Comparison of ENCODE assay signal across 12 cellular contexts in the genomic region with DNA sequence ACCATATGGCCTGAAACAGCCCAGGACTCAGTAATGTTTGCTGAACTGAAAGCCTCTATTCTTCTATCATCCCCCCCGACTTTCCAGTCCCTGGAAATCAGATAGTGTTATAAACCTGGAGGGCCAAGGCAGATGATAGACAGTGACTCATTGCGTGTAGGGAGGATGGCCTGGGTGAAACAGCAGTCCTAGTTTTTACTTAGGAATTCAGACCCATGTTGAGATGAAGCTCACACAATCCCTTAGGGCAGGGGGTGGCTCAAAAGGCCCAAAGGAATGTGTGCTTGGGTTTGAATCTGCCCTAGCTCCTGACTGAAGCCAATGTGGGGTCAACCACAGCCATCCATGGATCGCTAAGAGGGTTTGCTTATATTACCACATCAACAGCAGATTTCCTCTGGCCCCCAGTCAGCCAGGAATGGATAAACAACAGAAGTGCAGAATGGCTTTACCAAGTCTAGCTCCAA. TPM values are rescaled to one million over a fixed set of nuclear protein-coding genes. Genes with fewer than 3 reads are reported as not detected.
A peak's percentile ranks its signal among the peaks of the same experiment; 100 is the strongest.
DNase-seq lines count a peak whose midpoint lies in the region; ATAC-seq, FAIRE-seq and TF ChIP-seq lines count a peak whose summit lies in the region.
"Had no signal": no experiment of that assay in that cellular context is flagged by ENCODE, and none has a peak within 500 bp of the region (broad histone marks: within the 10 kb centered on the region; RNA-seq: fewer than 3 reads in every experiment).

No MANE protein-coding gene starts in this region.

- no peaks in the 10 kb centered on the region for H3K79me2 ChIP-seq in K562 (ENCODE audit: control insufficient read depth, insufficient read depth, low read length)

- BruUV-seq in IMR-90 (replicated peaks; lab: Mats Ljungman, UMichigan) (no TSS peak), K562 (replicated peaks; lab: Mats Ljungman, UMichigan) (no TSS peak)

- DNase-seq in BE2C (peak; percentile 55), IMR-90 (peak; percentile 100), K562 (ENCODE audit: extremely low read depth in 1 of 4, low spot score in 3 of 4) (peak; percentile 62 to 83 (median 74)), mesenchymal stem cell (peak; percentile 98), sigmoid colon (no peak), GF-D8 (lab: John Stamatoyannopoulos, UW) (no peak)
- DNase-seq in activated CD4-positive, alpha-beta T cell treated with anti-CD3 and anti-CD28 coated beads for 4 hours: no peak
- DNase-seq: activated naive CD8-positive, alpha-beta T cell treated with anti-CD3 and anti-CD28 coated beads, Interleukin-2, amount 10 ng/mL, durations not matched to agents 7 days and 5 days; left cardiac atrium; posterior cingulate gyrus had no signal

- no CpG with 5 or more reads among the region's 3 CpGs for WGBS in IMR-90 (ENCODE audit: extremely low coverage in 2 of 2, insufficient read length in 1 of 2), 2 experiments
- 0% methylated on average over 3 of the region's 3 CpGs for WGBS in K562 (ENCODE audit: insufficient coverage, low coverage, missing lambda C conversion rate)
- WGBS in mesenchymal stem cell: 0% methylated on average over 3 of the region's 3 CpGs
- 84 to 85% methylated on average over 3 of the region's 3 CpGs for WGBS in sigmoid colon, 2 donors

- peak overlapping the region; percentile 98 for H2BK120ac ChIP-seq in IMR-90 (ENCODE audit: low read depth, low read length)
- H2BK120ac ChIP-seq in mesenchymal stem cell (ENCODE audit: low read depth, low read length): peak overlapping the region; percentile 11

- H3K9ac ChIP-seq in IMR-90 (ENCODE audit: low read depth, low read length) (peak overlapping the region; percentile 17), K562 (ENCODE audit: insufficient read depth in 1 of 2, low read depth in 2 of 2, low read length in 2 of 2) (peak overlapping the region; percentile 6 to 44; a peak in 3 of 4 replicates), mesenchymal stem cell (ENCODE audit: low read length) (no peak overlapping the region)

- TF ChIP-seq POLR2A in IMR-90 (IDR thresholded peaks at IDR 0.05; ENCODE audit: low read depth, low read length) (no peak), K562 (conservative IDR thresholded peaks at IDR 0.05) (no peak), sigmoid colon (IDR thresholded peaks at IDR 0.05) (no peak)

- H3K9me3 ChIP-seq in BE2C (no peaks in the 10 kb centered on the region), IMR-90 (ENCODE audit: control insufficient read depth, insufficient read depth, low read length) (no peaks in the 10 kb centered on the region), K562 (replicated peaks; ENCODE audit: control insufficient read depth, insufficient read depth, low read depth, low read length) (no peaks in the 10 kb centered on the region), mesenchymal stem cell (ENCODE audit: control insufficient read depth, low read length) (no peaks in the 10 kb centered on the region), sigmoid colon (no peaks in the 10 kb centered on the region)

- CTCF ChIA-PET in IMR-90 (lab: Yijun Ruan, JAX) (interaction anchor here (0.9 kb wide), 1 partner anchor 19 kb away, joined by 3 read pairs; no protein-coding TSS in a partner anchor), K562 (lab: Yijun Ruan, JAX; ENCODE audit: low intra/inter-chr PET ratio) (no interaction called here)

- peak overlapping the region; percentile 81 for H4K5ac ChIP-seq in IMR-90 (ENCODE audit: low read depth, low read length)

- peak overlapping the region; percentile 95 for H4K91ac ChIP-seq in IMR-90 (ENCODE audit: insufficient read depth, low read depth, low read length)
- H4K91ac ChIP-seq in mesenchymal stem cell (ENCODE audit: low read length): peak overlapping the region; percentile 30

- intact Hi-C loops in IMR-90 (cut with micrococcal nuclease) (loop anchor here (2.0 kb wide), 1 partner anchor 26 kb away; no protein-coding TSS in a partner anchor), K562 (cut with micrococcal nuclease) (no loop called here), sigmoid colon (cut with DNase I) (no loop called here)

- peak; percentile 93 for FAIRE-seq in K562 (lab: Jason Lieb, UNC)

- H3K23ac ChIP-seq in IMR-90 (ENCODE audit: low read depth, low read length) (peak overlapping the region; percentile 80), mesenchymal stem cell (ENCODE audit: low read length in 2 of 2) (no peak overlapping the region)

- H2BK15ac ChIP-seq in IMR-90 (ENCODE audit: low read depth, low read length) (peak overlapping the region; percentile 91; the same call in 2 of the 3 replicates), mesenchymal stem cell (ENCODE audit: low read depth, poor library complexity, severe bottlenecking) (no peak overlapping the region)

- H3K14ac ChIP-seq in IMR-90 (replicated peaks; ENCODE audit: low read depth, low read length) (peak overlapping the region; percentile 87), mesenchymal stem cell (ENCODE audit: low read length in 2 of 2) (no peak overlapping the region)

- H4K20me1 ChIP-seq in IMR-90 (ENCODE audit: insufficient read depth, low read length) (no peaks in the 10 kb centered on the region), K562 (replicated peaks; ENCODE audit: control insufficient read depth, insufficient read depth, low read length) (no peaks in the 10 kb centered on the region)

- peak overlapping the region; percentile 89 for H3K27ac ChIP-seq in IMR-90 (ENCODE audit: insufficient read depth, low read length)
- peak overlapping the region; percentile 60; the same call in 2 of the 3 replicates for H3K27ac ChIP-seq in K562 (ENCODE audit: extremely low read depth, low read depth, low read length)
- H3K27ac ChIP-seq in mesenchymal stem cell (ENCODE audit: low read length, poor library complexity, severe bottlenecking): peak overlapping the region; percentile 97
- no peak overlapping the region for H3K27ac ChIP-seq in sigmoid colon

- H3K4me2 ChIP-seq in IMR-90 (ENCODE audit: low read depth, low read length) (peak overlapping the region; percentile 71), K562 (ENCODE audit: insufficient read depth, low read length) (peak overlapping the region; percentile 67), mesenchymal stem cell (ENCODE audit: low read length, poor library complexity, severe bottlenecking) (peak overlapping the region; percentile 14)

- H3K9me1 ChIP-seq in IMR-90 (ENCODE audit: insufficient read depth, low read length): peaks cover 20% of the 10 kb centered on the region
- H3K9me1 ChIP-seq in K562 (ENCODE audit: control insufficient read depth, insufficient read depth, low read length): no peaks in the 10 kb centered on the region

- peak; percentile 72 for TF ChIP-seq EP300 in K562 (IDR thresholded peaks at IDR 0.05; ENCODE audit: low read length)
- TF ChIP-seq EP300 in sigmoid colon (IDR thresholded peaks at IDR 0.05): no peak

- peak overlapping the region; percentile 67 for H2AFZ ChIP-seq in IMR-90 (replicated peaks; ENCODE audit: low read length, poor library complexity)
- peak overlapping the region; percentile 82 for H2AFZ ChIP-seq in K562 (ENCODE audit: low read depth, low read length)
- H2AFZ ChIP-seq in mesenchymal stem cell (ENCODE audit: low read depth, low read length): no peak overlapping the region

- TF ChIP-seq RAD21 in IMR-90 (IDR thresholded peaks at IDR 0.05; ENCODE audit: low read length): peak; percentile 30
- no peak; a peak in 1 of 4 replicates for TF ChIP-seq RAD21 in K562 (CRISPR knock-in tag; conservative IDR thresholded peaks at IDR 0.05 in 1 of 2, IDR thresholded peaks at IDR 0.05 in 1 of 2)

- H2BK12ac ChIP-seq in mesenchymal stem cell (ENCODE audit: low read length in 2 of 2): peak overlapping the region; percentile 84 to 98

- peak overlapping the region; percentile 98 for H2BK20ac ChIP-seq in IMR-90 (ENCODE audit: low read depth, low read length)

- H3K4me3 ChIP-seq in BE2C (ENCODE audit: low read depth, low read length) (no peak overlapping the region), IMR-90 (ENCODE audit: insufficient read depth, low read depth, low read length) (no peak overlapping the region), K562 (no peak overlapping the region), mesenchymal stem cell (ENCODE audit: insufficient read depth in 1 of 2, low read depth in 1 of 2, low read length in 2 of 2) (no peak overlapping the region), sigmoid colon (no peak overlapping the region)

- peak overlapping the region; percentile 94 for H3K18ac ChIP-seq in IMR-90 (ENCODE audit: low read depth, low read length)
- peak overlapping the region; percentile 79 to 96 for H3K18ac ChIP-seq in mesenchymal stem cell (ENCODE audit: low read depth in 1 of 2, low read length in 2 of 2)

- H4K8ac ChIP-seq in IMR-90 (ENCODE audit: low read depth in 2 of 2, low read length in 2 of 2): peak overlapping the region in 1 of 2 experiments; percentile 91; a peak in 2 of 4 replicates
- H4K8ac ChIP-seq in mesenchymal stem cell (ENCODE audit: low read length): peak overlapping the region; percentile 47

- H2BK5ac ChIP-seq in IMR-90 (ENCODE audit: low read depth, low read length, poor library complexity, severe bottlenecking): peak overlapping the region; percentile 97
- H2BK5ac ChIP-seq in mesenchymal stem cell (ENCODE audit: low read depth, low read length, poor library complexity, severe bottlenecking): peak overlapping the region; percentile 96

- in situ Hi-C loops in IMR-90 (cut with MboI; ENCODE audit: low sequenced_read_pairs) (no loop called here), K562 (cut with MboI) (no loop called here)

- H3K79me1 ChIP-seq in IMR-90 (ENCODE audit: low read depth in 1 of 2, low read length in 2 of 2) (peaks cover 5 to 33% of the 10 kb centered on the region in 2 experiments; a peak in 2 of 4 replicates), mesenchymal stem cell (replicated peaks; ENCODE audit: low read length, poor library complexity, severe bottlenecking) (peaks cover 2% of the 10 kb centered on the region)

- POLR2A ChIA-PET in IMR-90 (lab: Charles Lee; ENCODE audit: unreplicated experiment): interaction anchor here (0.5 to 0.8 kb wide), 6 partner anchors 24 to 255 kb away, joined by 3 to 8 read pairs (median 4); no protein-coding TSS in a partner anchor
- POLR2A ChIA-PET in K562 (lab: Yijun Ruan, JAX): interaction anchor here (1.1 kb wide), 1 partner anchor 11 kb away, joined by 3 read pairs; no protein-coding TSS in a partner anchor

- H3K4ac ChIP-seq in IMR-90 (ENCODE audit: low read depth, low read length) (peak overlapping the region; percentile 98), mesenchymal stem cell (ENCODE audit: low read depth in 1 of 2, low read length in 2 of 2) (peak overlapping the region in 1 of 2 experiments; percentile 78)

- no peaks in the 10 kb centered on the region for H3K36me3 ChIP-seq in BE2C
- H3K36me3 ChIP-seq in IMR-90 (ENCODE audit: control insufficient read depth, insufficient read depth, low read length): no peaks in the 10 kb centered on the region
- H3K36me3 ChIP-seq in K562 (ENCODE audit: control insufficient read depth, insufficient read depth, low read length): no peaks in the 10 kb centered on the region
- no peaks in the 10 kb centered on the region for H3K36me3 ChIP-seq in mesenchymal stem cell (ENCODE audit: control insufficient read depth in 1 of 2, insufficient read depth in 2 of 2, low read depth in 1 of 2, low read length in 2 of 2)
- H3K36me3 ChIP-seq in sigmoid colon: no peaks in the 10 kb centered on the region

- ATAC-seq in IMR-90 (ENCODE audit: low read depth): peak; percentile 98
- peak; percentile 87 for ATAC-seq in K562
- no peak for ATAC-seq in HG03342 (IDR thresholded peaks at IDR 0.05; ENCODE audit: unreplicated experiment)

- H3K4me1 ChIP-seq in BE2C (peaks cover 41% of the 10 kb centered on the region), IMR-90 (ENCODE audit: control insufficient read depth, insufficient read depth, low read length) (peaks cover 22% of the 10 kb centered on the region), K562 (replicated peaks in 1 of 2; ENCODE audit: control insufficient read depth in 2 of 2, insufficient read depth in 2 of 2, low read length in 2 of 2) (peaks cover 8 to 23% of the 10 kb centered on the region in 2 experiments), mesenchymal stem cell (ENCODE audit: control insufficient read depth, insufficient read depth, low read depth, low read length) (peaks cover 12% of the 10 kb centered on the region), sigmoid colon (peaks cover 0 to 5% (median under 1%) of the 10 kb centered on the region in 4 donors)

- H3K27me3 ChIP-seq in BE2C (no peaks in the 10 kb centered on the region), IMR-90 (ENCODE audit: control insufficient read depth, insufficient read depth, low read length) (no peaks in the 10 kb centered on the region), K562 (ENCODE audit: control insufficient read depth in 2 of 2, insufficient read depth in 2 of 2, low read length in 2 of 2) (no peaks in the 10 kb centered on the region), mesenchymal stem cell (ENCODE audit: control insufficient read depth in 1 of 2, insufficient read depth in 1 of 2, low read length in 2 of 2) (no peaks in the 10 kb centered on the region), sigmoid colon (no peaks in the 10 kb centered on the region)

- H3K56ac ChIP-seq in IMR-90 (ENCODE audit: extremely low read depth, insufficient read depth, low read length): peak overlapping the region; percentile 68

- dilution Hi-C loops in IMR-90 (cut with HindIII; ENCODE audit: low sequenced_read_pairs, unreplicated experiment): no loop called here

- TF ChIP-seq CTCF in BE2C (IDR thresholded peaks at IDR 0.05; ENCODE audit: low read depth, low read length) (no peak), IMR-90 (conservative IDR thresholded peaks at IDR 0.05; ENCODE audit: low read depth, low read length) (no peak), K562 (IDR thresholded peaks at IDR 0.05 in 2 of 3, conservative IDR thresholded peaks at IDR 0.05 in 1 of 3; ENCODE audit: insufficient read depth in 2 of 3, low read depth in 1 of 3, low read length in 3 of 3) (no peak), sigmoid colon (IDR thresholded peaks at IDR 0.05) (no peak)

- peak overlapping the region; percentile 62 for H2AK9ac ChIP-seq in IMR-90 (replicated peaks; ENCODE audit: low read depth, low read length, poor library complexity)

- H2AK5ac ChIP-seq in IMR-90 (ENCODE audit: low read depth, low read length) (peak overlapping the region; percentile 98), mesenchymal stem cell (ENCODE audit: low read length, severe bottlenecking) (peak overlapping the region; percentile 13)

RNA-seq across cellular contexts. Expression of gene CALM2, which starts 22.7 kb away (rescaled TPM):
- polyA plus RNA-seq in BE2C (2012; ENCODE audit: insufficient read depth, insufficient read length, low read depth): 2,068 TPM
- total RNA-seq in IMR-90 (2012; rRNA removed) (290 and 1,344 TPM in 2 replicates), K562 (2014; rRNA removed) (304 and 331 TPM in 2 replicates), K562 (2014; rRNA removed; fragmentation: Illumina TruSeq; extraction: Trizol) (656 and 729 TPM in 2 replicates), K562 (2015; rRNA removed; fragmentation: Illumina TruSeq; extraction: Trizol) (436 and 447 TPM in 2 replicates), K562 (2021) (357 and 363 TPM in 2 replicates), sigmoid colon (100 to 1,000 TPM; 594 to 993 (median 701) TPM)
- polyA plus RNA-seq in IMR-90 (2012; rRNA removed) (774 and 970 TPM in 2 replicates), K562 (2011; rRNA removed) (225 and 326 TPM in 2 replicates), K562 (2014; fragmentation: Illumina TruSeq; extraction: Trizol) (457 and 479 TPM in 2 replicates), K562 (2014; fragmentation: Nextera tagmentation; extraction: Ambion mirVana) (1,000 to 10,000 TPM; 1,257 to 1,855 TPM), K562 (2014; rRNA removed) (316 and 329 TPM in 2 replicates), sigmoid colon (1,000 to 10,000 TPM in 2 of 3 donors, 100 to 1,000 TPM in 1; 660 to 1,449 (median 1,432) TPM)
- 56.0 and 99.9 TPM in 2 replicates for polyA plus RNA-seq in IMR-90 (2012; cell fraction: cytosol; rRNA removed)
- polyA plus RNA-seq in IMR-90 (2012; cell fraction: nucleus; rRNA removed; ENCODE audit: low replicate concordance): 20.2 and 214 TPM in 2 replicates
- total RNA-seq in K562 (2011; cell fraction: chromatin; rRNA removed; ENCODE audit: low replicate concordance): 47.4 and 171 TPM in 2 replicates
- 27.7 and 36.5 TPM in 2 replicates for total RNA-seq in K562 (2011; cell fraction: nucleolus; rRNA removed)
- total RNA-seq in K562 (2011; cell fraction: nucleoplasm; rRNA removed): 119 and 209 TPM in 2 replicates
- 55.4 and 201 TPM in 2 replicates for polyA plus RNA-seq in K562 (2011; cell fraction: cytosol; rRNA removed)
- polyA plus RNA-seq in K562 (2011; cell fraction: nucleus; rRNA removed): 55.4 and 96.4 TPM in 2 replicates
- polyA plus RNA-seq in K562 (2012): 409 and 511 TPM in 2 replicates
- polyA minus RNA-seq in K562 (2011; rRNA and poly(A)+ RNA removed): 319 and 344 TPM in 2 replicates
- 93.9 and 115 TPM in 2 replicates for polyA minus RNA-seq in K562 (2011; cell fraction: cytosol; rRNA and poly(A)+ RNA removed)
- 54.7 and 100 TPM in 2 replicates for polyA minus RNA-seq in K562 (2011; cell fraction: nucleus; rRNA and poly(A)+ RNA removed)
- 708 TPM for polyA plus RNA-seq in mesenchymal stem cell (2013, experiment 1 of 2)
- polyA plus RNA-seq in mesenchymal stem cell (2013, experiment 2 of 2): 761 TPM

RNA-seq across cellular contexts. Expression of gene STPG4, which starts 43.9 kb away (rescaled TPM):
- not detected for polyA plus RNA-seq in BE2C (2012; ENCODE audit: insufficient read depth, insufficient read length, low read depth)
- total RNA-seq in IMR-90 (2012; rRNA removed): 0.18 and 0.28 TPM in 2 replicates
- polyA plus RNA-seq in IMR-90 (2012; rRNA removed): 0.06 and 0.12 TPM in 2 replicates
- polyA plus RNA-seq in IMR-90 (2012; cell fraction: cytosol; rRNA removed): not detected in 2 replicates
- polyA plus RNA-seq in IMR-90 (2012; cell fraction: nucleus; rRNA removed; ENCODE audit: low replicate concordance): 0.18 and 0.49 TPM in 2 replicates
- 0.51 and 0.72 TPM in 2 replicates for total RNA-seq in K562 (2011; cell fraction: chromatin; rRNA removed; ENCODE audit: low replicate concordance)
- 0.79 TPM in 1 of 2 replicates, not detected in the other for total RNA-seq in K562 (2011; cell fraction: nucleolus; rRNA removed)
- total RNA-seq in K562 (2011; cell fraction: nucleoplasm; rRNA removed): not detected in 2 replicates
- 0.68 TPM in 1 of 2 replicates, not detected in the other for total RNA-seq in K562 (2014; rRNA removed)
- total RNA-seq in K562 (2014; rRNA removed; fragmentation: Illumina TruSeq; extraction: Trizol): 0.22 and 0.38 TPM in 2 replicates
- total RNA-seq in K562 (2015; rRNA removed; fragmentation: Illumina TruSeq; extraction: Trizol): not detected in 2 replicates
- not detected in 2 replicates for total RNA-seq in K562 (2021)
- not detected in 2 replicates for polyA plus RNA-seq in K562 (2011; rRNA removed)
- not detected in 2 replicates for polyA plus RNA-seq in K562 (2011; cell fraction: cytosol; rRNA removed)
- 0.24 TPM in 1 of 2 replicates, not detected in the other for polyA plus RNA-seq in K562 (2011; cell fraction: nucleus; rRNA removed)
- polyA plus RNA-seq in K562 (2012): 0.26 TPM in 1 of 2 replicates, not detected in the other
- polyA plus RNA-seq in K562 (2014; fragmentation: Illumina TruSeq; extraction: Trizol): 0.10 TPM in 1 of 2 replicates, not detected in the other
- polyA plus RNA-seq in K562 (2014; fragmentation: Nextera tagmentation; extraction: Ambion mirVana): not detected
- polyA plus RNA-seq in K562 (2014; rRNA removed): 0.28 TPM in 1 of 2 replicates, not detected in the other
- polyA minus RNA-seq in K562 (2011; rRNA and poly(A)+ RNA removed): 0.33 and 0.39 TPM in 2 replicates
- not detected in 2 replicates for polyA minus RNA-seq in K562 (2011; cell fraction: cytosol; rRNA and poly(A)+ RNA removed)
- polyA minus RNA-seq in K562 (2011; cell fraction: nucleus; rRNA and poly(A)+ RNA removed): 0.44 TPM in 1 of 2 replicates, not detected in the other
- 0.06 TPM for polyA plus RNA-seq in mesenchymal stem cell (2013, experiment 1 of 2)
- 0.05 TPM for polyA plus RNA-seq in mesenchymal stem cell (2013, experiment 2 of 2)
- 1 to 10 TPM in 1 of 4 donors, under 1 TPM in 1, not detected in 2; 0.66 to 1.1 TPM for total RNA-seq in sigmoid colon
- under 1 TPM in 2 of 3 donors, not detected in 1; 0.12 to 0.60 TPM for polyA plus RNA-seq in sigmoid colon
- total RNA-seq: left cardiac atrium, ureter had no signal

Comparison
In these comparisons a context has a peak if more than half of its experiments do, and no peak if none do; other contexts are left out.
1. DNase-seq: peak in BE2C (single experiment), IMR-90 (single experiment), K562 (4 of 4) and mesenchymal stem cell (single experiment); none in sigmoid colon (single experiment), activated CD4-positive, alpha-beta T cell treated with anti-CD3 and anti-CD28 coated beads for 4 hours (0 of 2) and GF-D8 (single experiment).
2. H3K27ac ChIP-seq: peak in IMR-90 (single experiment), K562 (single experiment) and mesenchymal stem cell (single experiment); none in sigmoid colon (0 of 4).
3. H3K4me2 ChIP-seq: peak in every context shown above with its lines; median percentile 71 in IMR-90; 67 in K562; 14 in mesenchymal stem cell.